In genomic region chr12:124592481-124593160, GRCh38 we compare ENCODE assay signal across 1 cellular context.
TF ChIP-seq lines count a peak whose summit lies in the region.

No MANE protein-coding gene starts in this region.

TF ChIP-seq in SK-N-SH, 30 proteins besides CTCF, POLR2A, EP300 and RAD21 (continued from another document):
- TF ChIP-seq USF2 (IDR thresholded peaks at IDR 0.05; ENCODE audit: borderline replicate concordance, low read depth, low read length) (no peak), MXI1 (IDR thresholded peaks at IDR 0.05; ENCODE audit: low read depth, low read length) (no peak), RXRA (IDR thresholded peaks at IDR 0.05; ENCODE audit: borderline replicate concordance, low read depth) (no peak), RCOR1 (IDR thresholded peaks at IDR 0.05; ENCODE audit: low read length) (no peak), CHD2 (IDR thresholded peaks at IDR 0.05; ENCODE audit: low read length, partially characterized antibody) (no peak), RFX5 (IDR thresholded peaks at IDR 0.05; ENCODE audit: low read length) (no peak), FOSL2 (IDR thresholded peaks at IDR 0.05; ENCODE audit: borderline replicate concordance, low read depth) (no peak), JUND (IDR thresholded peaks at IDR 0.05) (no peak), GATA2 (CRISPR knock-in tag; IDR thresholded peaks at IDR 0.05) (no peak), USF1 (IDR thresholded peaks at IDR 0.05; ENCODE audit: borderline replicate concordance, low read depth) (no peak), ZBTB33 (IDR thresholded peaks at IDR 0.05; ENCODE audit: borderline replicate concordance, low read depth) (no peak), EZH2phosphoT487 (IDR thresholded peaks at IDR 0.05; ENCODE audit: borderline replicate concordance, low read depth) (no peak), ELF1 (IDR thresholded peaks at IDR 0.05) (no peak), MEF2A (IDR thresholded peaks at IDR 0.05; ENCODE audit: borderline replicate concordance, low read depth) (no peak), GABPA (IDR thresholded peaks at IDR 0.05; ENCODE audit: low read depth) (no peak), NRF1 (IDR thresholded peaks at IDR 0.05; ENCODE audit: low read depth, low read length) (no peak), SIN3A (IDR thresholded peaks at IDR 0.05; ENCODE audit: borderline replicate concordance, low read depth, low read length) (no peak)
